In the genomic region with DNA sequence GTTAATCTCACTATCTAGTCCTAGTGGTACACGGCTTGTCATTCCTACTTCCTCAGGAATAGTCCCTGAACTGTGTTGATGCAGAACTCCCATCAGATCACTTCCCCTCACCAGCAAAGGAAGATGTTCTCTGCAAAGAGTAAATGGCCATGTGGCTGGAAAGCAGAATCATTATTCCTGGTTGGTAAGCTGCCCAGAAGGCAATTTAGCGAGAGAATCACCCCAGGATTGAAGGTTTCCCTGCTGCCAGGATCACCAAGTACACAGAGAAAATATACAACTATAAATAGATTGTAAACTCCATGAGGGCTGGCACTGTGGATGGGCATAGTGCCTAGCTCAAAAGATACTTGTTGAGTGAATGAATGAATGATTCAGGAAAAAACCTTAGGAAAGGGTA, we compare ENCODE assay signal across 17 cellular contexts.
DNase-seq lines count a peak whose midpoint lies in the region; ATAC-seq, FAIRE-seq and TF ChIP-seq lines count a peak whose summit lies in the region.
"Had no signal": no experiment of that assay in that cellular context is flagged by ENCODE, and none has a peak within 500 bp of the region (broad histone marks: within the 10 kb centered on the region; RNA-seq: fewer than 3 reads in every experiment).

No MANE protein-coding gene starts in this region.

- H3K4me3 ChIP-seq in H1 (ENCODE audit: extremely low read depth in 1 of 4, insufficient read depth in 2 of 4, low read depth in 3 of 4, low read length in 4 of 4) (no peak overlapping the region), H7 (ENCODE audit: insufficient read depth, low read depth, low read length) (no peak overlapping the region)
- H3K4me3 ChIP-seq: A549 had no signal

- H3K9me3 Mint-ChIP-seq in T-cell = no peaks in the 10 kb centered on the region
- H3K9me3 Mint-ChIP-seq: HFFc6 had no signal

- FAIRE-seq in H1 (lab: Jason Lieb, UNC) = no peak
- FAIRE-seq: A549, GM19239 had no signal

- no peaks in the 10 kb centered on the region for H3K4me1 Mint-ChIP-seq in T-cell
- H3K4me1 Mint-ChIP-seq: CD4-positive, alpha-beta memory T cell had no signal

- H3K9ac ChIP-seq in H1 (replicated peaks in 1 of 4; ENCODE audit: extremely low read depth in 1 of 4, low read depth in 3 of 4, low read length in 3 of 4) = no peak overlapping the region

- no peak overlapping the region for H4K8ac ChIP-seq in H1 (ENCODE audit: extremely low read depth, insufficient read depth, low read length)

- no peak overlapping the region for H2BK20ac ChIP-seq in H1 (ENCODE audit: low read length)

- no peak overlapping the region for H2BK12ac ChIP-seq in H1 (ENCODE audit: low read depth, low read length)

- ATAC-seq in T-cell (replicated peaks in 1 of 4) (no peak), HG03159 (IDR thresholded peaks at IDR 0.05; ENCODE audit: unreplicated experiment) (no peak)
- ATAC-seq: A549 had no signal

- H3K79me1 ChIP-seq in H1 (ENCODE audit: low read depth, low read length) = no peaks in the 10 kb centered on the region; the same call in 1 of the 2 replicates

- H3K27me3 ChIP-seq in H1 (replicated peaks in 1 of 4; ENCODE audit: control insufficient read depth in 3 of 4, extremely low read depth in 1 of 4, insufficient read depth in 3 of 4, low read length in 3 of 4) (no peaks in the 10 kb centered on the region), H7 (ENCODE audit: control insufficient read depth, insufficient read depth, low read length) (no peaks in the 10 kb centered on the region)
- H3K27me3 ChIP-seq: BE2C had no signal

- H3K18ac ChIP-seq in H1 (ENCODE audit: extremely low read depth, low read length) = no peak overlapping the region

- H2BK120ac ChIP-seq in H1 (replicated peaks; ENCODE audit: low read depth, low read length) = no peak overlapping the region

- no peak for TF ChIP-seq RAD21 in H1 (IDR thresholded peaks at IDR 0.05 in 1 of 2, conservative IDR thresholded peaks at IDR 0.05 in 1 of 2; ENCODE audit: low read depth in 2 of 2, low read length in 2 of 2)

- CTCF ChIA-PET in H1 (lab: Charles Lee; ENCODE audit: partially characterized antibody) = interaction anchor here (1.3 to 1.9 kb wide), 2 partner anchors 10 to 37 kb away, joined by 3 to 5 read pairs; no protein-coding TSS in a partner anchor
- CTCF ChIA-PET in T-cell (lab: Charles Lee) = interaction anchor here in 1 of 2 donors (0.6 kb wide), 1 partner anchor 163 kb away, joined by 3 read pairs; no protein-coding TSS in a partner anchor

- no peak overlapping the region for H2AK5ac ChIP-seq in H1 (ENCODE audit: low read depth, low read length)

- DNase-seq in M059J (ENCODE audit: low read depth) (peak; percentile 47), NCI-H1694 (lab: John Stamatoyannopoulos, UW) (peak; percentile 43), H1 (ENCODE audit: low read depth in 1 of 2, low spot score in 2 of 2) (no peak), pons (ENCODE audit: low spot score) (peak; percentile 19), T-cell (no peak), H7 (no peak)
- DNase-seq: BE2C; CD4-positive, alpha-beta memory T cell; DND-41; GF-D8; GOT3; HCEC 1CT; HFFc6 had no signal

- no peak overlapping the region for H3K4me2 ChIP-seq in H1 (ENCODE audit: insufficient read depth in 1 of 2, low read depth in 2 of 2, low read length in 2 of 2)
- H3K4me2 ChIP-seq: A549 had no signal

- no peaks in the 10 kb centered on the region for H3K36me3 Mint-ChIP-seq in T-cell
- H3K36me3 Mint-ChIP-seq: CD4-positive, alpha-beta memory T cell had no signal

- no peak overlapping the region for H3K4ac ChIP-seq in H1 (replicated peaks; ENCODE audit: insufficient read length, low read depth, low read length)

- H3K4me1 ChIP-seq in H1 (replicated peaks in 1 of 4; ENCODE audit: control insufficient read depth in 3 of 4, insufficient read depth in 4 of 4, low read length in 3 of 4) = no peaks in the 10 kb centered on the region
- H3K4me1 ChIP-seq: A549, BE2C had no signal

- POLR2A ChIA-PET in H1 (lab: Charles Lee; ENCODE audit: partially characterized antibody) (no interaction called here), T-cell (lab: Charles Lee) (no interaction called here)

- H3K9me3 ChIP-seq in H1 (ENCODE audit: insufficient read depth in 2 of 2, low read depth in 1 of 2, low read length in 1 of 2) = peaks cover 0 to 12% of the 10 kb centered on the region in 2 experiments; a peak in 1 of 4 replicates
- H3K9me3 ChIP-seq: A549, BE2C had no signal

- H3K79me2 ChIP-seq in H1 (ENCODE audit: control insufficient read depth in 1 of 2, insufficient read depth in 2 of 2, low read length in 2 of 2) = no peaks in the 10 kb centered on the region

- H4K20me1 ChIP-seq in H1 (replicated peaks in 1 of 2; ENCODE audit: control insufficient read depth in 1 of 2, insufficient read depth in 2 of 2, low read length in 2 of 2) = no peaks in the 10 kb centered on the region

- H3K14ac ChIP-seq in H1 (ENCODE audit: insufficient read length) = no peak overlapping the region

- TF ChIP-seq EP300 in H1 (IDR thresholded peaks at IDR 0.05; ENCODE audit: borderline replicate concordance in 1 of 2, low read depth in 2 of 2, low read length in 2 of 2) = no peak

- no peak overlapping the region for H4K5ac ChIP-seq in H1 (ENCODE audit: insufficient read length, low read depth, low read length)

- H3K56ac ChIP-seq in H1 (replicated peaks; ENCODE audit: insufficient read length, low read depth, low read length) = no peak overlapping the region

- TF ChIP-seq POLR2A in H1 (IDR thresholded peaks at IDR 0.05; ENCODE audit: control extremely low read depth in 1 of 2, low read depth in 2 of 2, low read length in 2 of 2) = no peak

- H3K23me2 ChIP-seq in H1 (ENCODE audit: low read depth, low read length) = no peaks in the 10 kb centered on the region

- H3K27me3 Mint-ChIP-seq in T-cell = no peaks in the 10 kb centered on the region
- H3K27me3 Mint-ChIP-seq: CD4-positive, alpha-beta memory T cell had no signal

- WGBS in H1 (ENCODE audit: extremely low coverage in 1 of 2, insufficient coverage in 1 of 2, insufficient read length in 1 of 2, insufficient replicate concordance in 2 of 2, low coverage in 1 of 2, low lambda C conversion rate in 2 of 2, missing lambda C conversion rate in 1 of 2), 2 experiments = 100% methylated on average over 2 of the region's 2 CpGs; no CpG with 5 or more reads in 1 of the 2 experiments

- H4K91ac ChIP-seq in H1 (replicated peaks; ENCODE audit: insufficient read length, low read length) = no peak overlapping the region

- no peak for TF ChIP-seq CTCF in H1 (IDR thresholded peaks at IDR 0.05; ENCODE audit: control extremely low read depth in 1 of 3, insufficient read depth in 1 of 3, low read depth in 1 of 3, low read length in 3 of 3)

- H2BK15ac ChIP-seq in H1 (ENCODE audit: low read length) = 0 out of 2 replicates have a peak overlapping the region, but pooled peaks have one; percentile 11

- H3K36me3 ChIP-seq in H1 (ENCODE audit: control insufficient read depth in 2 of 4, insufficient read depth in 4 of 4, low read length in 3 of 4) (no peaks in the 10 kb centered on the region), H7 (replicated peaks; ENCODE audit: control insufficient read depth, insufficient read depth, low read length) (no peaks in the 10 kb centered on the region)
- H3K36me3 ChIP-seq: BE2C had no signal

- no peak overlapping the region for H3K27ac Mint-ChIP-seq in T-cell
- H3K27ac Mint-ChIP-seq: CD4-positive, alpha-beta memory T cell; HFFc6 had no signal

- H2BK5ac ChIP-seq in H1 (ENCODE audit: low read depth, low read length) = no peak overlapping the region

- no peak overlapping the region for H3K27ac ChIP-seq in H1 (ENCODE audit: low read depth, low read length)
- H3K27ac ChIP-seq: A549, C4-2B had no signal

- H3K23ac ChIP-seq in H1 (ENCODE audit: insufficient read length) = no peak overlapping the region

- H2AFZ ChIP-seq in H1 (ENCODE audit: low read length) = no peak overlapping the region

- no peak overlapping the region for H3K4me3 Mint-ChIP-seq in T-cell
- H3K4me3 Mint-ChIP-seq: CD4-positive, alpha-beta memory T cell; HFFc6 had no signal

TF ChIP-seq in H1, 55 proteins besides CTCF, POLR2A, EP300 and RAD21:
- no peak for TF ChIP-seq ZNF274 (IDR thresholded peaks at IDR 0.05; ENCODE audit: borderline replicate concordance, extremely low read depth, low read length)
- TF ChIP-seq ATF3 (IDR thresholded peaks at IDR 0.05; ENCODE audit: insufficient read depth, low read depth, low read length) = no peak
- TF ChIP-seq POU5F1 (IDR thresholded peaks at IDR 0.05; ENCODE audit: low read depth, low read length) = no peak
- TF ChIP-seq SP2 (IDR thresholded peaks at IDR 0.05; ENCODE audit: low read length) = no peak
- no peak for TF ChIP-seq POLR2AphosphoS5 (IDR thresholded peaks at IDR 0.05; ENCODE audit: low read depth, low read length)
- no peak for TF ChIP-seq KDM5A (IDR thresholded peaks at IDR 0.05; ENCODE audit: low read length)
- no peak for TF ChIP-seq E2F6 (IDR thresholded peaks at IDR 0.05)
- TF ChIP-seq JUND (IDR thresholded peaks at IDR 0.05; ENCODE audit: low read length) = no peak
- no peak for TF ChIP-seq MAFK (IDR thresholded peaks at IDR 0.05; ENCODE audit: low read depth, low read length)
- no peak for TF ChIP-seq CTBP2 (IDR thresholded peaks at IDR 0.05; ENCODE audit: borderline replicate concordance, insufficient read depth, insufficient read length, low read length)
- no peak for TF ChIP-seq RNF2 (IDR thresholded peaks at IDR 0.05; ENCODE audit: borderline replicate concordance, low read depth, low read length, missing control alignments, poor library complexity, severe bottlenecking)
- no peak for TF ChIP-seq HDAC6 (IDR thresholded peaks at IDR 0.05; ENCODE audit: low read depth, low read length)

Comparison
In these comparisons a context has a peak if more than half of its experiments do, and no peak if none do; other contexts are left out.
1. DNase-seq: peak in M059J (single experiment), NCI-H1694 (single experiment) and pons (single experiment); none in H1 (0 of 2), T-cell (0 of 34) and H7 (single experiment).